Comparison of ENCODE assay signal across 8 cellular contexts in genomic region chr12:68807576-68808387, GRCh38. TPM values are rescaled to one million over a fixed set of nuclear protein-coding genes. Genes with fewer than 3 reads are reported as not detected.
DNase-seq lines count a peak whose midpoint lies in the region; ATAC-seq and TF ChIP-seq lines count a peak whose summit lies in the region.

TSS of gene MDM2 (plus strand) at chr12:68808177. CDS start at chr12:68808478, 301 bp downstream.

- no peaks in the 10 kb centered on the region for H3K36me3 ChIP-seq in colonic mucosa

- TF ChIP-seq CTCF in colonic mucosa (IDR thresholded peaks at IDR 0.05): peak; percentile 82

- intact Hi-C loops in colonic mucosa (cut with DNase I): loop anchor here (10.0 kb wide), 1 partner anchor 63 kb away; the partner anchor contains the start of gene SLC35E3

- no peaks in the 10 kb centered on the region for H3K4me1 ChIP-seq in colonic mucosa

- peak; percentile 65 for ATAC-seq in GM19351 (IDR thresholded peaks at IDR 0.05; ENCODE audit: unreplicated experiment)
- ATAC-seq in HG03520 (IDR thresholded peaks at IDR 0.05; ENCODE audit: unreplicated experiment): peak; percentile 70

- DNase-seq in CD1c-positive myeloid dendritic cell (ENCODE audit: extremely low spot score) (peak; percentile 97), NCI-H526 (lab: John Stamatoyannopoulos, UW) (peak; percentile 85 to 97), colonic mucosa (peak; percentile 97), left kidney (ENCODE audit: low read depth, low spot score) (peak; percentile 97)
- DNase-seq in activated CD4-positive, alpha-beta T cell treated with anti-CD3 and anti-CD28 coated beads for 48 hours: peak; percentile 95
- DNase-seq in stimulated activated CD4-positive, alpha-beta T cell treated with anti-CD3 and anti-CD28 coated beads, Interleukin-2, amount 100 ng/mL, for 24 hours: peak; percentile 94

- H3K27me3 ChIP-seq in colonic mucosa: no peaks in the 10 kb centered on the region

- peak within 1 kb of the TSS; percentile 100 for H3K27ac ChIP-seq in colonic mucosa

- peak within 1 kb of the TSS; percentile 85 for H3K4me3 ChIP-seq in colonic mucosa

- H3K9me3 ChIP-seq in colonic mucosa: no peaks in the 10 kb centered on the region

- H3K9ac ChIP-seq in colonic mucosa (ENCODE audit: low read depth in 2 of 2, low read length in 2 of 2): peak within 1 kb of the TSS; percentile 98 to 99

RNA-seq across cellular contexts. Expression of gene MDM2, which starts in this region (rescaled TPM):
- total RNA-seq in colonic mucosa: 100 to 1,000 TPM in 1 of 2 donors, 10 to 100 TPM in 1; 94.8 to 107 TPM

Comparison
In these comparisons a context has a peak if more than half of its experiments do, and no peak if none do; other contexts are left out.
1. Peak in every context shown above with its lines: DNase-seq, ATAC-seq, H3K4me3 ChIP-seq and H3K27ac ChIP-seq.